Comparison of ENCODE assay signal across 1 cellular context in the genomic region with DNA sequence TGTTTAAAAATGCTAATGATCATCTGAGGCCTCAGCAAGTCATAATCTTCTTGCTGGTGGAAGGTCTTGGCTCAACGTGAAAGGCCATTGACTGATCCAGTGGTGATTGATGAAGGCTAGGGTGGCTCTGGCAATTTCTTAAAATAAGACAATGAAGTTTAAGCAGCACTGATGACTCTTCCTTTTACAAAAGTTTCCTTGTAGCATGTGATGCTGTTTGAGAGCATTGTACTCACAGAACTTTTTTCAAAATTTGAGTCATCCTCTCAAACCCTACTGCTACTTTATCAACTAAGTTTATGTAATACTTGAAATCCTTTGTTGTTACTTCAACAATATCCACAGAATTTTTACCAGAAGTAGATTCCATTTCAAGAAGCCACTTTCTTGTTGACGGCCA.
TF ChIP-seq lines count a peak whose summit lies in the region.

No MANE protein-coding gene starts in this region.

TF ChIP-seq in IMR-90, 13 proteins besides CTCF, POLR2A, EP300 and RAD21:
- TF ChIP-seq CHD1 (IDR thresholded peaks at IDR 0.05; ENCODE audit: low read depth, low read length), result no peak
- no peak for TF ChIP-seq MAFK (IDR thresholded peaks at IDR 0.05; ENCODE audit: low read depth, low read length)
- TF ChIP-seq, protein P1, sequence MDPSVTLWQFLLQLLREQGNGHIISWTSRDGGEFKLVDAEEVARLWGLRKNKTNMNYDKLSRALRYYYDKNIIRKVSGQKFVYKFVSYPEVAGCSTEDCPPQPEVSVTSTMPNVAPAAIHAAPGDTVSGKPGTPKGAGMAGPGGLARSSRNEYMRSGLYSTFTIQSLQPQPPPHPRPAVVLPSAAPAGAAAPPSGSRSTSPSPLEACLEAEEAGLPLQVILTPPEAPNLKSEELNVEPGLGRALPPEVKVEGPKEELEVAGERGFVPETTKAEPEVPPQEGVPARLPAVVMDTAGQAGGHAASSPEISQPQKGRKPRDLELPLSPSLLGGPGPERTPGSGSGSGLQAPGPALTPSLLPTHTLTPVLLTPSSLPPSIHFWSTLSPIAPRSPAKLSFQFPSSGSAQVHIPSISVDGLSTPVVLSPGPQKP (IDR thresholded peaks at IDR 0.05; ENCODE audit: borderline replicate concordance, low read depth, low read length), result no peak
- no peak for TF ChIP-seq MAZ (IDR thresholded peaks at IDR 0.05; ENCODE audit: borderline replicate concordance, low read depth, low read length)
- no peak for TF ChIP-seq SMC3 (IDR thresholded peaks at IDR 0.05; ENCODE audit: low read depth, low read length)
- TF ChIP-seq BHLHE40 (IDR thresholded peaks at IDR 0.05; ENCODE audit: low read depth, low read length), result 0 out of 2 replicates have a peak, but pooled peaks have one; percentile 7
